23 cellular contexts compared by ENCODE assay signal in genomic region chr7:11185179-11185578, GRCh38.
DNase-seq lines count a peak whose midpoint lies in the region; ATAC-seq and TF ChIP-seq lines count a peak whose summit lies in the region.
"Had no signal": no experiment of that assay in that cellular context is flagged by ENCODE, and none has a peak within 500 bp of the region (broad histone marks: within the 10 kb centered on the region; RNA-seq: fewer than 3 reads in every experiment).

No MANE protein-coding gene starts in this region.

- no peaks in the 10 kb centered on the region for H3K4me1 Mint-ChIP-seq in T-helper 17 cell
- H3K4me1 Mint-ChIP-seq: activated naive CD4-positive, alpha-beta T cell treated with anti-CD3 and anti-CD28 coated beads, Interleukin-2, amount 10 ng/mL, durations not matched to agents 7 days and 5 days; neural crest cell had no signal

- H2BK15ac ChIP-seq in mesenchymal stem cell (ENCODE audit: low read depth, poor library complexity, severe bottlenecking), result no peak overlapping the region

- no peak overlapping the region for H2BK120ac ChIP-seq in mesenchymal stem cell (ENCODE audit: low read depth, low read length)

- no peaks in the 10 kb centered on the region for H3K36me3 Mint-ChIP-seq in T-helper 17 cell (ENCODE audit: low read depth)
- H3K36me3 Mint-ChIP-seq: activated naive CD4-positive, alpha-beta T cell treated with anti-CD3 and anti-CD28 coated beads, Interleukin-2, amount 10 ng/mL, durations not matched to agents 7 days and 5 days had no signal

- H3K4me3 ChIP-seq in NT2/D1 (ENCODE audit: insufficient read length, low read depth), result no peak overlapping the region
- no peak overlapping the region for H3K4me3 ChIP-seq in mesenchymal stem cell (ENCODE audit: insufficient read depth in 1 of 2, low read depth in 1 of 2, low read length in 2 of 2)
- no peak overlapping the region for H3K4me3 ChIP-seq in left ventricle myocardium inferior
- H3K4me3 ChIP-seq: adrenal gland, breast epithelium, HAP-1, lower lobe of right lung, pancreas, suprapubic skin, upper lobe of right lung had no signal

- ATAC-seq in T-helper 17 cell, result no peak
- ATAC-seq: activated CD8-positive, alpha-beta T cell treated with anti-CD3 and anti-CD28 coated beads for 36 hours; lower lobe of right lung; pancreas; Right ventricle myocardium inferior; upper lobe of right lung had no signal

- H4K91ac ChIP-seq in mesenchymal stem cell (ENCODE audit: low read length), result no peak overlapping the region

- H3K14ac ChIP-seq in mesenchymal stem cell (ENCODE audit: low read length in 2 of 2), result no peak overlapping the region

- no peak overlapping the region for H3K23ac ChIP-seq in mesenchymal stem cell (ENCODE audit: low read length in 2 of 2)

- peaks cover 63% of the 10 kb centered on the region for H3K9me3 ChIP-seq in NT2/D1 (ENCODE audit: insufficient read depth, low read length)
- H3K9me3 ChIP-seq in mesenchymal stem cell (ENCODE audit: control insufficient read depth, low read length), result peaks cover 9% of the 10 kb centered on the region
- no peaks in the 10 kb centered on the region for H3K9me3 ChIP-seq in T-helper 17 cell (ENCODE audit: control insufficient read depth, low read length, poor library complexity, severe bottlenecking)
- H3K9me3 ChIP-seq in left ventricle myocardium inferior (replicated peaks), result peaks cover 12% of the 10 kb centered on the region
- H3K9me3 ChIP-seq: adrenal gland, breast epithelium, lower lobe of right lung, pancreas, upper lobe of right lung had no signal

- H3K27ac ChIP-seq in mesenchymal stem cell (ENCODE audit: low read length, poor library complexity, severe bottlenecking) (no peak overlapping the region), left ventricle myocardium inferior (replicated peaks) (no peak overlapping the region)
- H3K27ac ChIP-seq: adrenal gland, breast epithelium, lower lobe of right lung, pancreas, suprapubic skin, upper lobe of right lung had no signal

- intact Hi-C loops in left ventricle myocardium inferior (cut with micrococcal nuclease), result no loop called here

- no peak overlapping the region for H3K4me2 ChIP-seq in mesenchymal stem cell (ENCODE audit: low read length, poor library complexity, severe bottlenecking)

- no peak overlapping the region for H3K9ac ChIP-seq in NT2/D1 (ENCODE audit: insufficient read length, low read depth)
- H3K9ac ChIP-seq in mesenchymal stem cell (ENCODE audit: low read length), result no peak overlapping the region

- H3K36me3 ChIP-seq in NT2/D1 (ENCODE audit: insufficient read depth, insufficient read length, low read length), result no peaks in the 10 kb centered on the region
- H3K36me3 ChIP-seq in mesenchymal stem cell (ENCODE audit: control insufficient read depth in 1 of 2, insufficient read depth in 2 of 2, low read depth in 1 of 2, low read length in 2 of 2), result no peaks in the 10 kb centered on the region
- H3K36me3 ChIP-seq in left ventricle myocardium inferior, result no peaks in the 10 kb centered on the region
- H3K36me3 ChIP-seq: adrenal gland, breast epithelium, HAP-1, lower lobe of right lung, pancreas, suprapubic skin, upper lobe of right lung had no signal

- H3K27me3 Mint-ChIP-seq in T-helper 17 cell, result no peaks in the 10 kb centered on the region

- H3K27me3 ChIP-seq in NT2/D1 (ENCODE audit: insufficient read depth, insufficient read length) (no peaks in the 10 kb centered on the region), mesenchymal stem cell (ENCODE audit: control insufficient read depth in 1 of 2, insufficient read depth in 1 of 2, low read length in 2 of 2) (no peaks in the 10 kb centered on the region), left ventricle myocardium inferior (ENCODE audit: low read depth) (no peaks in the 10 kb centered on the region)
- H3K27me3 ChIP-seq: adrenal gland, breast epithelium, pancreas, suprapubic skin, upper lobe of right lung had no signal

- no peak for TF ChIP-seq CTCF in left ventricle myocardium inferior (IDR thresholded peaks at IDR 0.05; ENCODE audit: borderline replicate concordance)

- H2BK12ac ChIP-seq in mesenchymal stem cell (ENCODE audit: low read length in 2 of 2), result no peak overlapping the region

- no peak overlapping the region for H2AK5ac ChIP-seq in mesenchymal stem cell (ENCODE audit: low read length, severe bottlenecking)

- no peak overlapping the region for H4K8ac ChIP-seq in mesenchymal stem cell (ENCODE audit: low read length)

- no peaks in the 10 kb centered on the region for H3K79me1 ChIP-seq in mesenchymal stem cell (replicated peaks; ENCODE audit: low read length, poor library complexity, severe bottlenecking)

- DNase-seq in EH (ENCODE audit: low read depth) (peak; percentile 45), NT2/D1 (ENCODE audit: low read depth, low spot score) (peak; percentile 88), fibroblast of peridontal ligament (ENCODE audit: extremely low read depth) (peak; percentile 12), mesenchymal stem cell (peak; percentile 95), T-helper 17 cell (no peak), NCI-H187 treated with DMSO at 0.1 percent for 48 hours (lab: John Stamatoyannopoulos, UW) (no peak), nucleus accumbens (lab: John Stamatoyannopoulos, UW) (no peak), left ventricle myocardium inferior (no peak)
- DNase-seq: activated CD8-positive, alpha-beta T cell treated with anti-CD3 and anti-CD28 coated beads for 36 hours; activated naive CD4-positive, alpha-beta T cell treated with anti-CD3 and anti-CD28 coated beads, Interleukin-2, amount 10 ng/mL, durations not matched to agents 7 days and 5 days; adrenal gland; DMS79; GF-D8; lower lobe of right lung; pancreas; small intestine; stimulated activated naive CD4-positive, alpha-beta T cell treated with Interleukin-2 at 50 U/mL for 16 hours; upper lobe of right lung had no signal

- no peak overlapping the region for H2AFZ ChIP-seq in mesenchymal stem cell (ENCODE audit: low read depth, low read length)

- WGBS in mesenchymal stem cell, result 0% methylated on average over 1 of the region's 1 CpG

- H3K4me3 Mint-ChIP-seq in T-helper 17 cell, result no peak overlapping the region
- H3K4me3 Mint-ChIP-seq: activated CD8-positive, alpha-beta T cell treated with anti-CD3 and anti-CD28 coated beads for 36 hours; activated naive CD4-positive, alpha-beta T cell treated with anti-CD3 and anti-CD28 coated beads, Interleukin-2, amount 10 ng/mL, durations not matched to agents 7 days and 5 days; neural crest cell had no signal

- H3K4me1 ChIP-seq in NT2/D1 (ENCODE audit: insufficient read depth, insufficient read length), result no peaks in the 10 kb centered on the region
- no peaks in the 10 kb centered on the region for H3K4me1 ChIP-seq in mesenchymal stem cell (ENCODE audit: control insufficient read depth, insufficient read depth, low read depth, low read length)
- no peaks in the 10 kb centered on the region for H3K4me1 ChIP-seq in left ventricle myocardium inferior
- H3K4me1 ChIP-seq: adrenal gland, breast epithelium, HAP-1, lower lobe of right lung, pancreas, suprapubic skin, upper lobe of right lung had no signal

- no peak overlapping the region for H3K4ac ChIP-seq in mesenchymal stem cell (ENCODE audit: low read depth in 1 of 2, low read length in 2 of 2)

- H3K27ac Mint-ChIP-seq in T-helper 17 cell, result no peak overlapping the region
- H3K27ac Mint-ChIP-seq: activated CD8-positive, alpha-beta T cell treated with anti-CD3 and anti-CD28 coated beads for 36 hours; activated naive CD4-positive, alpha-beta T cell treated with anti-CD3 and anti-CD28 coated beads, Interleukin-2, amount 10 ng/mL, durations not matched to agents 7 days and 5 days had no signal

- no peak overlapping the region for H2BK5ac ChIP-seq in mesenchymal stem cell (ENCODE audit: low read depth, low read length, poor library complexity, severe bottlenecking)

- no peak overlapping the region for H3K18ac ChIP-seq in mesenchymal stem cell (ENCODE audit: low read depth in 1 of 2, low read length in 2 of 2)

Comparison
In these comparisons a context has a peak if more than half of its experiments do, and no peak if none do; other contexts are left out.
1. DNase-seq: peak in EH (single experiment), NT2/D1 (single experiment), fibroblast of peridontal ligament (single experiment) and mesenchymal stem cell (single experiment); none in T-helper 17 cell (0 of 3), NCI-H187 treated with DMSO at 0.1 percent for 48 hours (single experiment), nucleus accumbens (0 of 56) and left ventricle myocardium inferior (single experiment).